In genomic region chr21:15483138-15483780, GRCh38 we compare ENCODE assay signal across 8 cellular contexts.
A peak's percentile ranks its signal among the peaks of the same experiment; 100 is the strongest.
DNase-seq lines count a peak whose midpoint lies in the region; ATAC-seq lines count a peak whose summit lies in the region.

No MANE protein-coding gene starts in this region.

- CTCF ChIA-PET in activated CD4-positive, alpha-beta memory T cell treated with anti-CD3 and anti-CD28 coated beads, Interleukin-2, amount 10 ng/mL, durations not matched to agents 7 days and 5 days (lab: Charles Lee): interaction anchor here (0.7 to 1.7 kb wide), 14 partner anchors 9 to 1224 kb away, joined by 3 to 6 read pairs (median 4); no protein-coding TSS in a partner anchor

- no peak overlapping the region for H3K27ac Mint-ChIP-seq in activated CD4-positive, alpha-beta memory T cell treated with anti-CD3 and anti-CD28 coated beads, Interleukin-2, amount 10 ng/mL, durations not matched to agents 7 days and 5 days
- no peak overlapping the region for H3K27ac Mint-ChIP-seq in memory B cell

- no peaks in the 10 kb centered on the region for H3K27me3 ChIP-seq in effector memory CD4-positive, alpha-beta T cell (replicated peaks; ENCODE audit: control insufficient read depth, insufficient read depth, low read length, poor library complexity, severe bottlenecking)

- DNase-seq in CMK (ENCODE audit: low read depth) (peak; percentile 87), NCI-H748 (lab: John Stamatoyannopoulos, UW; ENCODE audit: unreplicated experiment) (peak; percentile 88), memory B cell (ENCODE audit: low spot score in 2 of 2) (peak; percentile 73 to 76)
- DNase-seq in activated CD4-positive, alpha-beta memory T cell treated with anti-CD3 and anti-CD28 coated beads, Interleukin-2, amount 10 ng/mL, durations not matched to agents 7 days and 5 days: peak; percentile 75
- DNase-seq in effector memory CD4-positive, alpha-beta T cell: peak; percentile 35 to 63 (median 44)
- peak; percentile 52 to 56 for DNase-seq in stimulated activated CD8-positive, alpha-beta memory T cell treated with anti-CD3 and anti-CD28 coated beads, Interleukin-15, amount 100 ng/mL, for 4 hours (ENCODE audit: low read depth in 2 of 2)

- no peaks in the 10 kb centered on the region for H3K4me1 ChIP-seq in effector memory CD4-positive, alpha-beta T cell (ENCODE audit: control insufficient read depth, insufficient read depth, low read length, poor library complexity, severe bottlenecking)

- H3K9me3 Mint-ChIP-seq in activated CD4-positive, alpha-beta memory T cell treated with anti-CD3 and anti-CD28 coated beads, Interleukin-2, amount 10 ng/mL, durations not matched to agents 7 days and 5 days: no peaks in the 10 kb centered on the region
- H3K9me3 Mint-ChIP-seq in memory B cell: no peaks in the 10 kb centered on the region

- peak; percentile 97 for ATAC-seq in GM19438 (IDR thresholded peaks at IDR 0.05; ENCODE audit: low read depth, unreplicated experiment)
- peak; percentile 97 for ATAC-seq in HG03460 (IDR thresholded peaks at IDR 0.05; ENCODE audit: unreplicated experiment)
- peak; percentile 100 for ATAC-seq in memory B cell (ENCODE audit: low read depth)

- no peaks in the 10 kb centered on the region for H3K27me3 Mint-ChIP-seq in activated CD4-positive, alpha-beta memory T cell treated with anti-CD3 and anti-CD28 coated beads, Interleukin-2, amount 10 ng/mL, durations not matched to agents 7 days and 5 days
- H3K27me3 Mint-ChIP-seq in memory B cell: peaks cover 2% of the 10 kb centered on the region

- H3K4me3 ChIP-seq in effector memory CD4-positive, alpha-beta T cell (ENCODE audit: insufficient read depth, low read depth, low read length, poor library complexity, severe bottlenecking): no peak overlapping the region

- POLR2A ChIA-PET in activated CD4-positive, alpha-beta memory T cell treated with anti-CD3 and anti-CD28 coated beads, Interleukin-2, amount 10 ng/mL, durations not matched to agents 7 days and 5 days (lab: Charles Lee): no interaction called here

- H3K36me3 ChIP-seq in effector memory CD4-positive, alpha-beta T cell (ENCODE audit: control insufficient read depth, insufficient read depth, low read length): no peaks in the 10 kb centered on the region

- no peak overlapping the region for H3K4me3 Mint-ChIP-seq in activated CD4-positive, alpha-beta memory T cell treated with anti-CD3 and anti-CD28 coated beads, Interleukin-2, amount 10 ng/mL, durations not matched to agents 7 days and 5 days
- no peak overlapping the region for H3K4me3 Mint-ChIP-seq in memory B cell

- no peaks in the 10 kb centered on the region for H3K9me3 ChIP-seq in effector memory CD4-positive, alpha-beta T cell (ENCODE audit: control insufficient read depth, low read length)

- no peaks in the 10 kb centered on the region for H3K36me3 Mint-ChIP-seq in activated CD4-positive, alpha-beta memory T cell treated with anti-CD3 and anti-CD28 coated beads, Interleukin-2, amount 10 ng/mL, durations not matched to agents 7 days and 5 days (ENCODE audit: low read depth)
- no peaks in the 10 kb centered on the region for H3K36me3 Mint-ChIP-seq in memory B cell

- peaks cover 9% of the 10 kb centered on the region for H3K4me1 Mint-ChIP-seq in activated CD4-positive, alpha-beta memory T cell treated with anti-CD3 and anti-CD28 coated beads, Interleukin-2, amount 10 ng/mL, durations not matched to agents 7 days and 5 days
- H3K4me1 Mint-ChIP-seq in memory B cell: peaks cover 6% of the 10 kb centered on the region

- H3K27ac ChIP-seq in effector memory CD4-positive, alpha-beta T cell (ENCODE audit: insufficient read depth, low read length, poor library complexity, severe bottlenecking): no peak overlapping the region
